In the genomic region with DNA sequence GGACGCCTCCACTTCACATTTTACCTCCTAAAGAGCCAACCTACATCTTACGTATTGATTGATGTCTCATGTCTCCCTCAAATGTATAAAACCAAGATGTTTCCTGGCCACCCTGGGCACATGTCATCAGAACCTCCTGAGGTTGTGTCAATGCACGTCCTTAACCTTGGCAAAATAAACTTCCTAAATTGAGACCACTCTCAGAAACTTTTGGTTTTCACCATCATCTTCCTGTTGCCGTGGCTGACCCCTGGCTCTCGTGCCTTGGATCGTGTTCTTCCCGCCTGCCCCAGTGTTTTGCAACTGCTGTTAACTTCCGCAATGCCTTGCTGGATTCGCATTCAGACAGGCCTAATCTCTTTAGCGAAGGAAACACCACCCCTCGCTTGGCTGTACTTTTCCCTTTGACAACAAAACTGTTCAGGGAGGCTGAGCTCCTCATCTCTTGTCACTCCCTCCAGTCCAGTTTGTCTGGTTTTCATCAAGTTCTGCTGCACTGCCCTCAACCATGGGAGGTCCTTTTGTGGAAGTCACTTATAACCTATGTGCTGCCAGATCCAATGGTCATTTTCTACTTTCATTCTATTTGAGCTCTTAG, we compare ENCODE assay signal across 8 cellular contexts. TPM values are rescaled to one million over a fixed set of nuclear protein-coding genes. Genes with fewer than 3 reads are reported as not detected.
A peak's percentile ranks its signal among the peaks of the same experiment; 100 is the strongest.
DNase-seq lines count a peak whose midpoint lies in the region; ATAC-seq and TF ChIP-seq lines count a peak whose summit lies in the region.

No MANE protein-coding gene starts in this region.

- no peaks in the 10 kb centered on the region for H3K9me3 ChIP-seq in mammary epithelial cell (replicated peaks; ENCODE audit: insufficient read depth, low read length)

- H3K27me3 ChIP-seq in mammary epithelial cell (ENCODE audit: insufficient read depth, low read length): no peaks in the 10 kb centered on the region

- H3K36me3 Mint-ChIP-seq in activated naive CD4-positive, alpha-beta T cell treated with anti-CD3 and anti-CD28 coated beads for 36 hours (ENCODE audit: low read depth): peaks cover 1% of the 10 kb centered on the region
- no peaks in the 10 kb centered on the region for H3K36me3 Mint-ChIP-seq in mesothelial cell of epicardium

- ATAC-seq in GM21526 (IDR thresholded peaks at IDR 0.05; ENCODE audit: low FRiP score, unreplicated experiment): no peak

- no peak overlapping the region for H3K27ac Mint-ChIP-seq in activated naive CD4-positive, alpha-beta T cell treated with anti-CD3 and anti-CD28 coated beads for 36 hours
- H3K27ac Mint-ChIP-seq in mesothelial cell of epicardium: peak overlapping the region; percentile 96

- CTCF ChIA-PET in activated naive CD4-positive, alpha-beta T cell treated with anti-CD3 and anti-CD28 coated beads for 36 hours (lab: Charles Lee): no interaction called here
- CTCF ChIA-PET in mammary epithelial cell (lab: Charles Lee; ENCODE audit: low non-redundant PET): no interaction called here

- dilution Hi-C loops in mammary epithelial cell (cut with HindIII; ENCODE audit: low sequenced_read_pairs): no loop called here

- 95% methylated on average over 11 of the region's 11 CpGs for WGBS in mammary epithelial cell (ENCODE audit: low coverage, missing lambda C conversion rate)
- 61% methylated on average over 11 of the region's 11 CpGs for WGBS in urinary bladder

- H3K4me2 ChIP-seq in mammary epithelial cell (ENCODE audit: insufficient read depth, low read depth, low read length): no peak overlapping the region

- no TSS peak for BruUV-seq in mammary epithelial cell (replicated peaks; lab: Mats Ljungman, UMichigan)

- H3K9me3 Mint-ChIP-seq in activated naive CD4-positive, alpha-beta T cell treated with anti-CD3 and anti-CD28 coated beads for 36 hours: no peaks in the 10 kb centered on the region
- H3K9me3 Mint-ChIP-seq in mesothelial cell of epicardium: no peaks in the 10 kb centered on the region

- intact Hi-C loops in activated naive CD4-positive, alpha-beta T cell treated with anti-CD3 and anti-CD28 coated beads for 36 hours (cut with micrococcal nuclease): loop anchor here (5.0 kb wide), 1 partner anchor 60 kb away; no protein-coding TSS in a partner anchor
- intact Hi-C loops in mammary epithelial cell (cut with micrococcal nuclease): loop anchor here (10.0 kb wide), 1 partner anchor 167 kb away; no protein-coding TSS in a partner anchor

- peaks cover 36% of the 10 kb centered on the region for H3K79me2 ChIP-seq in mammary epithelial cell (ENCODE audit: insufficient read depth, low read length)

- peaks cover 3% of the 10 kb centered on the region for H3K27me3 Mint-ChIP-seq in activated naive CD4-positive, alpha-beta T cell treated with anti-CD3 and anti-CD28 coated beads for 36 hours (ENCODE audit: low read depth)
- no peaks in the 10 kb centered on the region for H3K27me3 Mint-ChIP-seq in mesothelial cell of epicardium (ENCODE audit: low read depth)

- TF ChIP-seq CTCF in mammary epithelial cell (conservative IDR thresholded peaks at IDR 0.05 in 1 of 2, IDR thresholded peaks at IDR 0.05 in 1 of 2; ENCODE audit: extremely low read depth in 1 of 2, insufficient read depth in 1 of 2, low read depth in 1 of 2, low read length in 2 of 2): no peak
- no peak for TF ChIP-seq CTCF in mesothelial cell of epicardium (IDR thresholded peaks at IDR 0.05; ENCODE audit: unreplicated experiment)

- DNase-seq in activated naive CD4-positive, alpha-beta T cell treated with anti-CD3 and anti-CD28 coated beads for 36 hours: no peak
- no peak for DNase-seq in activated naive CD4-positive, alpha-beta T cell treated with Interleukin-2 at 50 U/mL for 16 hours
- DNase-seq in mammary epithelial cell: no peak
- DNase-seq in mesothelial cell of epicardium (ENCODE audit: low spot score in 2 of 2, unreplicated experiment in 2 of 2): no peak
- no peak for DNase-seq in stimulated activated CD8-positive, alpha-beta memory T cell treated with anti-CD3 and anti-CD28 coated beads, Interleukin-4, amount 100 ng/mL, for 48 hours
- DNase-seq in mesenteric fat pad (ENCODE audit: low spot score): no peak

- peak overlapping the region; percentile 63 for H3K4me3 Mint-ChIP-seq in activated naive CD4-positive, alpha-beta T cell treated with anti-CD3 and anti-CD28 coated beads for 36 hours
- H3K4me3 Mint-ChIP-seq in mesothelial cell of epicardium: peak overlapping the region; percentile 64

- H3K9ac ChIP-seq in mammary epithelial cell (ENCODE audit: insufficient read depth, low read length): no peak overlapping the region

- H3K27ac ChIP-seq in mammary epithelial cell (ENCODE audit: insufficient read depth, low read depth, low read length) (no peak overlapping the region), urinary bladder (ENCODE audit: low read depth) (peak overlapping the region; percentile 95)

- peak overlapping the region; percentile 99 for H2AFZ ChIP-seq in mammary epithelial cell (ENCODE audit: low read depth, low read length)

- H4K20me1 ChIP-seq in mammary epithelial cell (ENCODE audit: insufficient read depth, low read length): no peaks in the 10 kb centered on the region

- H3K36me3 ChIP-seq in mammary epithelial cell (ENCODE audit: insufficient read depth, low read length) (no peaks in the 10 kb centered on the region), urinary bladder (ENCODE audit: insufficient read depth) (no peaks in the 10 kb centered on the region)

- in situ Hi-C loops in mammary epithelial cell (cut with MboI; ENCODE audit: low sequenced_read_pairs in 2 of 2): no loop called here

- peaks cover 33% of the 10 kb centered on the region for H3K4me1 Mint-ChIP-seq in activated naive CD4-positive, alpha-beta T cell treated with anti-CD3 and anti-CD28 coated beads for 36 hours (ENCODE audit: low read depth)
- peaks cover 43% of the 10 kb centered on the region for H3K4me1 Mint-ChIP-seq in mesothelial cell of epicardium

- H3K4me3 ChIP-seq in mammary epithelial cell (replicated peaks in 1 of 3; ENCODE audit: insufficient read depth in 1 of 3, low read depth in 2 of 3, low read length in 3 of 3) (no peak overlapping the region), urinary bladder (ENCODE audit: low read depth, low read length) (no peak overlapping the region)

- peaks cover 3% of the 10 kb centered on the region for H3K4me1 ChIP-seq in mammary epithelial cell (ENCODE audit: insufficient read depth, low read length)
- peaks cover 2% of the 10 kb centered on the region for H3K4me1 ChIP-seq in urinary bladder (ENCODE audit: insufficient read depth)

RNA-seq across cellular contexts. Expression of a gene that starts 1.2 kb away (rescaled TPM):
- total RNA-seq in activated naive CD4-positive, alpha-beta T cell treated with anti-CD3 and anti-CD28 coated beads for 36 hours: 10 to 100 TPM; 29.5 to 29.7 TPM
- 100 to 1,000 TPM in 1 of 2 donors, 10 to 100 TPM in 1; 15.3 to 102 TPM for total RNA-seq in mammary epithelial cell
- 54.4 TPM for polyA plus RNA-seq in mammary epithelial cell
- 103 TPM for polyA minus RNA-seq in mammary epithelial cell
- total RNA-seq in mesothelial cell of epicardium: 76.0 to 79.8 TPM (median 77.8 TPM) in 3 replicates
- total RNA-seq in urinary bladder: 56.8 TPM
- 57.5 TPM for polyA plus RNA-seq in urinary bladder
- 71.1 TPM for total RNA-seq in mesenteric fat pad
